Comparison of ENCODE assay signal across 2 cellular contexts in the genomic region with DNA sequence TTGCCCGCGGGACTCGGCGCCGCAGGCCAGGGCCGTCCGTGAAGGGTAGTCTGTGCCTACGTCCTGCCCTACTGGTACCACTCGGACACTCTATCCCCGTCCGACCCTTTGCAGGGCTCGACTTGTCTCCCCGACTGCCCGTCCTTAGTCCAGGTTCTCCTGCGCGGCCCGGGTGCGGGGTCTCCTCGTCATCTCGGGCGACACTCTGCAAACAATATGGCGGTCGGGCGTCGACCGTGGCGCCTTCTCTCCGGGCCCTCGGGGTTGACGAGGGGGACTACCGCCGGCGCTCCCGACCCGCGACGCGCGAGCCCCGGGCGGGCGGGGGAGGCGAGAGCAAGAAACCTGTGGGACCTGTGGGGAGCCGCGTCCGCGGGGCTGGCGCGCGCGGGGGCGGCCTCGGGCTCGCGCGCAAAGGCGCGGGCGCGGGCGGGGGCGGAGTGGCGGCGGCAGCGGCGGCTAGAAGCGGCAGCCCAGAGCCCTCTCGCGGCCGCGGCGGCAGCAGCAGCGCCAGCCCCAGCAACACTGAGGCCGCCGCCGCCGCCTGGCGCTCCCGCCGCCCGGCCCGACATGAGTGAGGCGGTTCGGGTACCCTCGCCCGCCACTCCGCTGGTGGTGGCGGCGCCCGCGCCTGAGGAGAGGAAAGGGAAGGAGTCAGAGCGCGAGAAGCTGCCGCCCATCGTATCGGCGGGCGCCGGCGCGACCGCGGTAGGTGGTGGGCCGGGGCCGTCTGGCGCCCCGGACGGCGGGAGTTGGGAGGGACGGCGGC.
TF ChIP-seq lines count a peak whose summit lies in the region.

A gene with protein sequence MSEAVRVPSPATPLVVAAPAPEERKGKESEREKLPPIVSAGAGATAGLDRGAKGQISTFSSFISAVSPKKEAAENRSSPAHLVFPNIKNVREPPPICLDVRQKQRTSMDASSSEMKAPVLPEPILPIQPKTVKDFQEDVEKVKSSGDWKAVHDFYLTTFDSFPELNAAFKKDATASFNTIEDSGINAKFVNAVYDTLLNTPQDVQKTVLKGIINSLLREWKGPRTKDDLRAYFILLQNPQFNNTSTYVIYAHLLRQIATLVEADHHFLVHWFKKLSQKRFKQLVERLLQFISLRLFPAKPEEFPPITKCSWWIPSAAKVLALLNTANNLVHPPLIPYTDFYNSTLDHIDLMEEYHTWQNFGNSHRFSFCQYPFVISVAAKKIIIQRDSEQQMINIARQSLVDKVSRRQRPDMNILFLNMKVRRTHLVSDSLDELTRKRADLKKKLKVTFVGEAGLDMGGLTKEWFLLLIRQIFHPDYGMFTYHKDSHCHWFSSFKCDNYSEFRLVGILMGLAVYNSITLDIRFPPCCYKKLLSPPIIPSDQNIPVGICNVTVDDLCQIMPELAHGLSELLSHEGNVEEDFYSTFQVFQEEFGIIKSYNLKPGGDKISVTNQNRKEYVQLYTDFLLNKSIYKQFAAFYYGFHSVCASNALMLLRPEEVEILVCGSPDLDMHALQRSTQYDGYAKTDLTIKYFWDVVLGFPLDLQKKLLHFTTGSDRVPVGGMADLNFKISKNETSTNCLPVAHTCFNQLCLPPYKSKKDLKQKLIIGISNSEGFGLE (plus strand): TSS at position 476 of the 769 bp plus-strand sequence. CDS start 95 bp downstream, at position 571.

TF ChIP-seq in HEK293, 187 proteins besides CTCF, POLR2A, EP300 and RAD21 (continued from another document and continues in another):
- TF ChIP-seq, protein P1, sequence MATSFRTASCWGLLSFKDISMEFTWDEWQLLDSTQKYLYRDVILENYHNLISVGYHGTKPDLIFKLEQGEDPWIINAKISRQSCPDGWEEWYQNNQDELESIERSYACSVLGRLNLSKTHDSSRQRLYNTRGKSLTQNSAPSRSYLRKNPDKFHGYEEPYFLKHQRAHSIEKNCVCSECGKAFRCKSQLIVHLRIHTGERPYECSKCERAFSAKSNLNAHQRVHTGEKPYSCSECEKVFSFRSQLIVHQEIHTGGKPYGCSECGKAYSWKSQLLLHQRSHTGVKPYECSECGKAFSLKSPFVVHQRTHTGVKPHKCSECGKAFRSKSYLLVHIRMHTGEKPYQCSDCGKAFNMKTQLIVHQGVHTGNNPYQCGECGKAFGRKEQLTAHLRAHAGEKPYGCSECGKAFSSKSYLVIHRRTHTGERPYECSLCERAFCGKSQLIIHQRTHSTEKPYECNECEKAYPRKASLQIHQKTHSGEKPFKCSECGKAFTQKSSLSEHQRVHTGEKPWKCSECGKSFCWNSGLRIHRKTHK (tag by site-specific recombination; IDR thresholded peaks at IDR 0.05), result no peak
- TF ChIP-seq ZNF133 (tag by site-specific recombination; IDR thresholded peaks at IDR 0.05), result no peak
- no peak for TF ChIP-seq HOXD13 (CRISPR knock-in tag; IDR thresholded peaks at IDR 0.05; ENCODE audit: borderline replicate concordance)
- TF ChIP-seq, protein P2, sequence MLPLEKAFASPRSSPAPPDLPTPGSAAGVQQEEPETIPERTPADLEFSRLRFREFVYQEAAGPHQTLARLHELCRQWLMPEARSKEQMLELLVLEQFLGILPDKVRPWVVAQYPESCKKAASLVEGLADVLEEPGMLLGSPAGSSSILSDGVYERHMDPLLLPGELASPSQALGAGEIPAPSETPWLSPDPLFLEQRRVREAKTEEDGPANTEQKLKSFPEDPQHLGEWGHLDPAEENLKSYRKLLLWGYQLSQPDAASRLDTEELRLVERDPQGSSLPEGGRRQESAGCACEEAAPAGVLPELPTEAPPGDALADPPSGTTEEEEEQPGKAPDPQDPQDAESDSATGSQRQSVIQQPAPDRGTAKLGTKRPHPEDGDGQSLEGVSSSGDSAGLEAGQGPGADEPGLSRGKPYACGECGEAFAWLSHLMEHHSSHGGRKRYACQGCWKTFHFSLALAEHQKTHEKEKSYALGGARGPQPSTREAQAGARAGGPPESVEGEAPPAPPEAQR (tag by site-specific recombination; IDR thresholded peaks at IDR 0.05), result no peak
- TF ChIP-seq OSR2 (tag by site-specific recombination; IDR thresholded peaks at IDR 0.05), result no peak
- TF ChIP-seq TRIM28 (IDR thresholded peaks at IDR 0.05; ENCODE audit: borderline replicate concordance, low read length), result no peak; the same call in 1 of the 2 replicates
- no peak for TF ChIP-seq ZNF223 (tag by site-specific recombination; IDR thresholded peaks at IDR 0.05)
- TF ChIP-seq ZNF501 (tag by site-specific recombination; IDR thresholded peaks at IDR 0.05), result peak; percentile 49; the same call in 1 of the 2 replicates
- TF ChIP-seq, protein P3, sequence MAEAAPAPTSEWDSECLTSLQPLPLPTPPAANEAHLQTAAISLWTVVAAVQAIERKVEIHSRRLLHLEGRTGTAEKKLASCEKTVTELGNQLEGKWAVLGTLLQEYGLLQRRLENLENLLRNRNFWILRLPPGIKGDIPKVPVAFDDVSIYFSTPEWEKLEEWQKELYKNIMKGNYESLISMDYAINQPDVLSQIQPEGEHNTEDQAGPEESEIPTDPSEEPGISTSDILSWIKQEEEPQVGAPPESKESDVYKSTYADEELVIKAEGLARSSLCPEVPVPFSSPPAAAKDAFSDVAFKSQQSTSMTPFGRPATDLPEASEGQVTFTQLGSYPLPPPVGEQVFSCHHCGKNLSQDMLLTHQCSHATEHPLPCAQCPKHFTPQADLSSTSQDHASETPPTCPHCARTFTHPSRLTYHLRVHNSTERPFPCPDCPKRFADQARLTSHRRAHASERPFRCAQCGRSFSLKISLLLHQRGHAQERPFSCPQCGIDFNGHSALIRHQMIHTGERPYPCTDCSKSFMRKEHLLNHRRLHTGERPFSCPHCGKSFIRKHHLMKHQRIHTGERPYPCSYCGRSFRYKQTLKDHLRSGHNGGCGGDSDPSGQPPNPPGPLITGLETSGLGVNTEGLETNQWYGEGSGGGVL (tag by site-specific recombination; IDR thresholded peaks at IDR 0.05), result peak; percentile 85
- TF ChIP-seq ZNF654 (tag by site-specific recombination; IDR thresholded peaks at IDR 0.05; ENCODE audit: low read depth), result no peak
- TF ChIP-seq, protein P4, sequence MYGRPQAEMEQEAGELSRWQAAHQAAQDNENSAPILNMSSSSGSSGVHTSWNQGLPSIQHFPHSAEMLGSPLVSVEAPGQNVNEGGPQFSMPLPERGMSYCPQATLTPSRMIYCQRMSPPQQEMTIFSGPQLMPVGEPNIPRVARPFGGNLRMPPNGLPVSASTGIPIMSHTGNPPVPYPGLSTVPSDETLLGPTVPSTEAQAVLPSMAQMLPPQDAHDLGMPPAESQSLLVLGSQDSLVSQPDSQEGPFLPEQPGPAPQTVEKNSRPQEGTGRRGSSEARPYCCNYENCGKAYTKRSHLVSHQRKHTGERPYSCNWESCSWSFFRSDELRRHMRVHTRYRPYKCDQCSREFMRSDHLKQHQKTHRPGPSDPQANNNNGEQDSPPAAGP (tag by site-specific recombination; IDR thresholded peaks at IDR 0.05), result 0 out of 2 replicates have a peak, but pooled peaks have one; percentile 31
- TF ChIP-seq HOXC10 (CRISPR knock-in tag; IDR thresholded peaks at IDR 0.05), result no peak
- no peak for TF ChIP-seq ZNF211 (tag by site-specific recombination; IDR thresholded peaks at IDR 0.05; ENCODE audit: low read depth)
- TF ChIP-seq ZNF37A (tag by site-specific recombination; IDR thresholded peaks at IDR 0.05), result no peak
- peak; percentile 27; the same call in 1 of the 2 replicates for TF ChIP-seq ZNF561 (tag by site-specific recombination; IDR thresholded peaks at IDR 0.05; ENCODE audit: borderline replicate concordance)
- TF ChIP-seq ZNF510 (tag by site-specific recombination; IDR thresholded peaks at IDR 0.05; ENCODE audit: insufficient replicate concordance), result no peak
- no peak for TF ChIP-seq KLF16 (tag by site-specific recombination; IDR thresholded peaks at IDR 0.05)
- TF ChIP-seq SP7 (tag by site-specific recombination; IDR thresholded peaks at IDR 0.05), result no peak
- TF ChIP-seq, protein P5, sequence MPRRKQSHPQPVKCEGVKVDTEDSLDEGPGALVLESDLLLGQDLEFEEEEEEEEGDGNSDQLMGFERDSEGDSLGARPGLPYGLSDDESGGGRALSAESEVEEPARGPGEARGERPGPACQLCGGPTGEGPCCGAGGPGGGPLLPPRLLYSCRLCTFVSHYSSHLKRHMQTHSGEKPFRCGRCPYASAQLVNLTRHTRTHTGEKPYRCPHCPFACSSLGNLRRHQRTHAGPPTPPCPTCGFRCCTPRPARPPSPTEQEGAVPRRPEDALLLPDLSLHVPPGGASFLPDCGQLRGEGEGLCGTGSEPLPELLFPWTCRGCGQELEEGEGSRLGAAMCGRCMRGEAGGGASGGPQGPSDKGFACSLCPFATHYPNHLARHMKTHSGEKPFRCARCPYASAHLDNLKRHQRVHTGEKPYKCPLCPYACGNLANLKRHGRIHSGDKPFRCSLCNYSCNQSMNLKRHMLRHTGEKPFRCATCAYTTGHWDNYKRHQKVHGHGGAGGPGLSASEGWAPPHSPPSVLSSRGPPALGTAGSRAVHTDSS (tag by site-specific recombination; IDR thresholded peaks at IDR 0.05), result no peak

TF ChIP-seq in K562, 482 proteins besides CTCF, POLR2A, EP300 and RAD21 (continued from another document):
- TF ChIP-seq, protein P6, sequence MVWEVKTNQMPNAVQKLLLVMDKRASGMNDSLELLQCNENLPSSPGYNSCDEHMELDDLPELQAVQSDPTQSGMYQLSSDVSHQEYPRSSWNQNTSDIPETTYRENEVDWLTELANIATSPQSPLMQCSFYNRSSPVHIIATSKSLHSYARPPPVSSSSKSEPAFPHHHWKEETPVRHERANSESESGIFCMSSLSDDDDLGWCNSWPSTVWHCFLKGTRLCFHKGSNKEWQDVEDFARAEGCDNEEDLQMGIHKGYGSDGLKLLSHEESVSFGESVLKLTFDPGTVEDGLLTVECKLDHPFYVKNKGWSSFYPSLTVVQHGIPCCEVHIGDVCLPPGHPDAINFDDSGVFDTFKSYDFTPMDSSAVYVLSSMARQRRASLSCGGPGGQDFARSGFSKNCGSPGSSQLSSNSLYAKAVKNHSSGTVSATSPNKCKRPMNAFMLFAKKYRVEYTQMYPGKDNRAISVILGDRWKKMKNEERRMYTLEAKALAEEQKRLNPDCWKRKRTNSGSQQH (CRISPR knock-in tag; IDR thresholded peaks at IDR 0.05), result no peak
- TF ChIP-seq MYC (IDR thresholded peaks at IDR 0.05; ENCODE audit: low read depth, low read length), result no peak
- TF ChIP-seq MYC (CRISPR knock-in tag; IDR thresholded peaks at IDR 0.05; ENCODE audit: borderline replicate concordance, low read depth), result 0 out of 2 replicates have a peak, but pooled peaks have one; percentile 49
- peak; percentile 58 for TF ChIP-seq CTBP1 (IDR thresholded peaks at IDR 0.05; ENCODE audit: borderline replicate concordance)
- no peak for TF ChIP-seq ZNF444 (CRISPR knock-in tag; IDR thresholded peaks at IDR 0.05)
- TF ChIP-seq SAFB2 (IDR thresholded peaks at IDR 0.05; ENCODE audit: borderline replicate concordance, low read depth, low read length, severe bottlenecking), result no peak
- no peak for TF ChIP-seq ZNF212 (CRISPR knock-in tag; IDR thresholded peaks at IDR 0.05)
- peak in 1 of 2 experiments; percentile 63; a peak in 1 of 4 replicates for TF ChIP-seq TRIM24 (IDR thresholded peaks at IDR 0.05)
- no peak for TF ChIP-seq ZNF324 (CRISPR knock-in tag; IDR thresholded peaks at IDR 0.05)
- TF ChIP-seq ZBTB8A (IDR thresholded peaks at IDR 0.05; ENCODE audit: partially characterized antibody), result no peak
- no peak for TF ChIP-seq KDM2B (CRISPR knock-in tag; IDR thresholded peaks at IDR 0.05)
- no peak for TF ChIP-seq TCF7L2 (IDR thresholded peaks at IDR 0.05; ENCODE audit: low read depth, low read length)
- TF ChIP-seq, protein P7, sequence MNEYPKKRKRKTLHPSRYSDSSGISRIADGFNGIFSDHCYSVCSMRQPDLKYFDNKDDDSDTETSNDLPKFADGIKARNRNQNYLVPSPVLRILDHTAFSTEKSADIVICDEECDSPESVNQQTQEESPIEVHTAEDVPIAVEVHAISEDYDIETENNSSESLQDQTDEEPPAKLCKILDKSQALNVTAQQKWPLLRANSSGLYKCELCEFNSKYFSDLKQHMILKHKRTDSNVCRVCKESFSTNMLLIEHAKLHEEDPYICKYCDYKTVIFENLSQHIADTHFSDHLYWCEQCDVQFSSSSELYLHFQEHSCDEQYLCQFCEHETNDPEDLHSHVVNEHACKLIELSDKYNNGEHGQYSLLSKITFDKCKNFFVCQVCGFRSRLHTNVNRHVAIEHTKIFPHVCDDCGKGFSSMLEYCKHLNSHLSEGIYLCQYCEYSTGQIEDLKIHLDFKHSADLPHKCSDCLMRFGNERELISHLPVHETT (CRISPR knock-in tag; conservative IDR thresholded peaks at IDR 0.05 in 1 of 2, IDR thresholded peaks at IDR 0.05 in 1 of 2), result peak in 1 of 2 experiments; percentile 79; a peak in 2 of 4 replicates
- TF ChIP-seq TAF1 (IDR thresholded peaks at IDR 0.05; ENCODE audit: control insufficient read depth, extremely low read depth, insufficient read depth, low read length, severe bottlenecking), result peak; percentile 82
- TF ChIP-seq, protein P8, sequence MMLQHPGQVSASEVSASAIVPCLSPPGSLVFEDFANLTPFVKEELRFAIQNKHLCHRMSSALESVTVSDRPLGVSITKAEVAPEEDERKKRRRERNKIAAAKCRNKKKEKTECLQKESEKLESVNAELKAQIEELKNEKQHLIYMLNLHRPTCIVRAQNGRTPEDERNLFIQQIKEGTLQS (IDR thresholded peaks at IDR 0.05), result no peak
- TF ChIP-seq, protein P8 (CRISPR knock-in tag; conservative IDR thresholded peaks at IDR 0.05), result no peak
- TF ChIP-seq NRF1 (conservative IDR thresholded peaks at IDR 0.05 in 1 of 2, IDR thresholded peaks at IDR 0.05 in 1 of 2), result peak; percentile 50 to 67; a peak in 3 of 4 replicates
- no peak for TF ChIP-seq RAD51 (IDR thresholded peaks at IDR 0.05; ENCODE audit: borderline replicate concordance, low read depth)
- TF ChIP-seq, protein P9, sequence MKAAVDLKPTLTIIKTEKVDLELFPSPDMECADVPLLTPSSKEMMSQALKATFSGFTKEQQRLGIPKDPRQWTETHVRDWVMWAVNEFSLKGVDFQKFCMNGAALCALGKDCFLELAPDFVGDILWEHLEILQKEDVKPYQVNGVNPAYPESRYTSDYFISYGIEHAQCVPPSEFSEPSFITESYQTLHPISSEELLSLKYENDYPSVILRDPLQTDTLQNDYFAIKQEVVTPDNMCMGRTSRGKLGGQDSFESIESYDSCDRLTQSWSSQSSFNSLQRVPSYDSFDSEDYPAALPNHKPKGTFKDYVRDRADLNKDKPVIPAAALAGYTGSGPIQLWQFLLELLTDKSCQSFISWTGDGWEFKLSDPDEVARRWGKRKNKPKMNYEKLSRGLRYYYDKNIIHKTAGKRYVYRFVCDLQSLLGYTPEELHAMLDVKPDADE (conservative IDR thresholded peaks at IDR 0.05; ENCODE audit: control insufficient read depth, low read depth, low read length), result 0 out of 2 replicates have a peak, but pooled peaks have one; percentile 59
- TF ChIP-seq ZFPM2 (CRISPR knock-in tag; IDR thresholded peaks at IDR 0.05), result no peak
